ENCODE assay signal across 12 cellular contexts in the genomic region with DNA sequence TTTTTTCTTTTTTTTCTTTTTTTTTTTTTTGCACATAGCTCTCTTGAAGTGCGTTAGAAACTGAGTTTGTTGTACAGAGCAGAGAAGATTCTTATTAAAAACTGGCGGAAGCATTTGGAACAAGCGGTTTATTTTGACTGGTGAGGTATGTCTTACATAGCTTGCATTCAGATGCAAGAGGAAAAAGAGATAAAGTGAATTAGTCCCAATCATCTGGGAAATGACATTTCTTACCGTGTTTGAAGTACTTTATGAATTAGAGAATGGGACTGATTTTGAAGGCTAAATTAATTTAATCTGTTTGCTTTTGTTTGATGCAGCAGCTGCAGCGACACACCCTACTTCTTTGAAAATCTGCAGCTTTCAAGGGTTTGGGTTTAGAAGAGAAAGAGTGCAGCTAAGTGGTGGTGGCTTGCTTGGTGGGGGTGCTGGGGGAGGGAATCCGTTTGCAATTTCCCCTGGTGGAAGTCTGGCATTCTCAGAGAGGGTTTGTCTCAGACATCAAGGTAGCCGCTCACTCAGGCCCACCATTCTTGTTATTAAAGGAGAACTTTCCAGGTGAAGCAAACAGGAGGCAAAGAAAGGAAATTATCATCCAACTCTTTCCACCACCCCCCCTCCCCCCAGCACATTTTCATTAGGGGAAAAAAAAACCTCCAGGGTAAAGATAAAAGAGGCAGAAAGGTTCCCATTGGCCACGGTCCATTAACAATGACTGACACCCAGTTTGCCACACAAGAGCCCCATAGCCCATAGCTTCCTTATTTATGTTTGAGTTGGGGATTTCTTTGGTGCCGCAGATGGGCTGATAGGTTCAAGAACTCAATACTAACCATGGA.
DNase-seq lines count a peak whose midpoint lies in the region; ATAC-seq, FAIRE-seq and TF ChIP-seq lines count a peak whose summit lies in the region.
"Had no signal": no experiment of that assay in that cellular context is flagged by ENCODE, and none has a peak within 500 bp of the region (broad histone marks: within the 10 kb centered on the region; RNA-seq: fewer than 3 reads in every experiment).

No MANE protein-coding gene starts in this region.

- POLR2A ChIA-PET in GM10248 (lab: Yijun Ruan, JAX): no interaction called here
- POLR2A ChIA-PET in activated CD8-positive, alpha-beta T cell treated with anti-CD3 and anti-CD28 coated beads, Interleukin-2, amount 10 ng/mL, durations not matched to agents 7 days and 5 days (lab: Charles Lee): no interaction called here

- peak; percentile 48 for DNase-seq in G401 (ENCODE audit: low spot score)
- DNase-seq in NCI-H748 treated with DMSO at 0.1 percent for 48 hours (lab: John Stamatoyannopoulos, UW): peak; percentile 11
- peak; percentile 83 for DNase-seq in endodermal cell
- no peak for DNase-seq in neural crest cell (ENCODE audit: low read depth, low spot score)
- DNase-seq in GM12892 (ENCODE audit: insufficient read length): no peak
- no peak for DNase-seq in GM10248 (ENCODE audit: extremely low spot score)
- no peak for DNase-seq in activated CD8-positive, alpha-beta T cell treated with anti-CD3 and anti-CD28 coated beads, Interleukin-2, amount 10 ng/mL, durations not matched to agents 7 days and 5 days
- DNase-seq: DMS79, Kasumi-1 had no signal

- H3K4me3 ChIP-seq in endodermal cell (ENCODE audit: low read length): peak overlapping the region; percentile 84

- H3K27ac Mint-ChIP-seq in endodermal cell (peak overlapping the region; percentile 100), neural crest cell (ENCODE audit: unreplicated experiment) (peak overlapping the region; percentile 96)
- no peak overlapping the region for H3K27ac Mint-ChIP-seq in stimulated activated memory B cell treated with anti-CD40 and anti-IgM and Interleukin-4, amounts not matched to agents 10 μg/mL and 1 μg/mL and 100 μg/mL, for 72 hours
- H3K27ac Mint-ChIP-seq in activated CD8-positive, alpha-beta T cell treated with anti-CD3 and anti-CD28 coated beads, Interleukin-2, amount 10 ng/mL, durations not matched to agents 7 days and 5 days: no peak overlapping the region
- H3K27ac Mint-ChIP-seq: natural killer cell treated with Interleukin-12 subunit alpha and Interleukin-12 subunit beta and Interleukin-15 and Interleukin-18, amount 100 ng/mL, for 72 hours had no signal

- peak overlapping the region; percentile 81 for H3K9ac ChIP-seq in endodermal cell (ENCODE audit: extremely low read depth, low read length, poor library complexity, severe bottlenecking)

- H3K36me3 Mint-ChIP-seq in endodermal cell (ENCODE audit: low read depth) (peaks cover 3% of the 10 kb centered on the region), neural crest cell (ENCODE audit: low read depth) (no peaks in the 10 kb centered on the region)
- no peaks in the 10 kb centered on the region for H3K36me3 Mint-ChIP-seq in stimulated activated memory B cell treated with anti-CD40 and anti-IgM and Interleukin-4, amounts not matched to agents 10 μg/mL and 1 μg/mL and 100 μg/mL, for 72 hours
- no peaks in the 10 kb centered on the region for H3K36me3 Mint-ChIP-seq in activated CD8-positive, alpha-beta T cell treated with anti-CD3 and anti-CD28 coated beads, Interleukin-2, amount 10 ng/mL, durations not matched to agents 7 days and 5 days (ENCODE audit: low read depth)
- H3K36me3 Mint-ChIP-seq: natural killer cell treated with Interleukin-12 subunit alpha and Interleukin-12 subunit beta and Interleukin-15 and Interleukin-18, amount 100 ng/mL, for 72 hours had no signal

- CTCF ChIA-PET in GM10248 (lab: Yijun Ruan, JAX): interaction anchor here (1.3 kb wide), 1 partner anchor 14 kb away, joined by 9 read pairs; no protein-coding TSS in a partner anchor
- CTCF ChIA-PET in activated CD8-positive, alpha-beta T cell treated with anti-CD3 and anti-CD28 coated beads, Interleukin-2, amount 10 ng/mL, durations not matched to agents 7 days and 5 days (lab: Charles Lee): no interaction called here

- no peaks in the 10 kb centered on the region for H3K36me3 ChIP-seq in endodermal cell (ENCODE audit: control insufficient read depth, insufficient read depth, low read length)
- H3K36me3 ChIP-seq: upper lobe of right lung had no signal

- peaks cover 14% of the 10 kb centered on the region for H3K4me1 ChIP-seq in endodermal cell (ENCODE audit: control insufficient read depth, insufficient read depth, low read length)

- H3K9me3 ChIP-seq in endodermal cell (ENCODE audit: control insufficient read depth, low read length): no peaks in the 10 kb centered on the region
- H3K9me3 ChIP-seq: upper lobe of right lung had no signal

- no peaks in the 10 kb centered on the region for H3K27me3 Mint-ChIP-seq in endodermal cell (ENCODE audit: insufficient read depth)
- H3K27me3 Mint-ChIP-seq in neural crest cell (ENCODE audit: low read depth): no peaks in the 10 kb centered on the region
- peaks cover 18% of the 10 kb centered on the region for H3K27me3 Mint-ChIP-seq in stimulated activated memory B cell treated with anti-CD40 and anti-IgM and Interleukin-4, amounts not matched to agents 10 μg/mL and 1 μg/mL and 100 μg/mL, for 72 hours
- H3K27me3 Mint-ChIP-seq in activated CD8-positive, alpha-beta T cell treated with anti-CD3 and anti-CD28 coated beads, Interleukin-2, amount 10 ng/mL, durations not matched to agents 7 days and 5 days (ENCODE audit: low read depth): peaks cover 17% of the 10 kb centered on the region

- H3K9me3 Mint-ChIP-seq in endodermal cell (no peaks in the 10 kb centered on the region), neural crest cell (peaks cover 2% of the 10 kb centered on the region)
- H3K9me3 Mint-ChIP-seq in stimulated activated memory B cell treated with anti-CD40 and anti-IgM and Interleukin-4, amounts not matched to agents 10 μg/mL and 1 μg/mL and 100 μg/mL, for 72 hours: no peaks in the 10 kb centered on the region
- H3K9me3 Mint-ChIP-seq in activated CD8-positive, alpha-beta T cell treated with anti-CD3 and anti-CD28 coated beads, Interleukin-2, amount 10 ng/mL, durations not matched to agents 7 days and 5 days (ENCODE audit: insufficient read depth): no peaks in the 10 kb centered on the region
- H3K9me3 Mint-ChIP-seq: natural killer cell treated with Interleukin-12 subunit alpha and Interleukin-12 subunit beta and Interleukin-15 and Interleukin-18, amount 100 ng/mL, for 72 hours had no signal

- H3K27me3 ChIP-seq in endodermal cell (ENCODE audit: control insufficient read depth, insufficient read depth, low read length, poor library complexity, severe bottlenecking): no peaks in the 10 kb centered on the region
- H3K27me3 ChIP-seq: upper lobe of right lung had no signal

- no peak for FAIRE-seq in GM12892 (lab: Jason Lieb, UNC)

- TF ChIP-seq CTCF in endodermal cell (conservative IDR thresholded peaks at IDR 0.05): no peak
- TF ChIP-seq CTCF in neural crest cell (conservative IDR thresholded peaks at IDR 0.05): no peak
- no peak for TF ChIP-seq CTCF in GM10248 (IDR thresholded peaks at IDR 0.05; ENCODE audit: control extremely low read depth, extremely low read depth, low read depth, missing control alignments)

- H3K4me1 Mint-ChIP-seq in endodermal cell (peaks cover 60% of the 10 kb centered on the region), neural crest cell (peaks cover 66% of the 10 kb centered on the region)
- H3K4me1 Mint-ChIP-seq in stimulated activated memory B cell treated with anti-CD40 and anti-IgM and Interleukin-4, amounts not matched to agents 10 μg/mL and 1 μg/mL and 100 μg/mL, for 72 hours: no peaks in the 10 kb centered on the region
- no peaks in the 10 kb centered on the region for H3K4me1 Mint-ChIP-seq in activated CD8-positive, alpha-beta T cell treated with anti-CD3 and anti-CD28 coated beads, Interleukin-2, amount 10 ng/mL, durations not matched to agents 7 days and 5 days (ENCODE audit: low read depth)

- H3K4me3 Mint-ChIP-seq in endodermal cell: peak overlapping the region; percentile 85
- peak overlapping the region; percentile 81 for H3K4me3 Mint-ChIP-seq in neural crest cell
- no peak overlapping the region for H3K4me3 Mint-ChIP-seq in stimulated activated memory B cell treated with anti-CD40 and anti-IgM and Interleukin-4, amounts not matched to agents 10 μg/mL and 1 μg/mL and 100 μg/mL, for 72 hours
- no peak overlapping the region for H3K4me3 Mint-ChIP-seq in activated CD8-positive, alpha-beta T cell treated with anti-CD3 and anti-CD28 coated beads, Interleukin-2, amount 10 ng/mL, durations not matched to agents 7 days and 5 days
- H3K4me3 Mint-ChIP-seq: natural killer cell treated with Interleukin-12 subunit alpha and Interleukin-12 subunit beta and Interleukin-15 and Interleukin-18, amount 100 ng/mL, for 72 hours had no signal

- in situ Hi-C loops in G401 (cut with HindIII; ENCODE audit: low sequenced_read_pairs): no loop called here

- WGBS in endodermal cell (ENCODE audit: insufficient coverage in 1 of 2, insufficient read length in 1 of 2), 2 experiments: 5 to 12% methylated on average over 5 to 9 of the region's 9 CpGs

- TF ChIP-seq POLR2A in GM12892 (IDR thresholded peaks at IDR 0.05; ENCODE audit: low read depth, low read length): no peak

- peak overlapping the region; percentile 96 for H3K27ac ChIP-seq in endodermal cell (ENCODE audit: low read depth, low read length)
- H3K27ac ChIP-seq: upper lobe of right lung had no signal

- no peak for ATAC-seq in stimulated activated memory B cell treated with anti-CD40 and anti-IgM and Interleukin-4, amounts not matched to agents 10 μg/mL and 1 μg/mL and 100 μg/mL, for 72 hours
- ATAC-seq in activated CD8-positive, alpha-beta T cell treated with anti-CD3 and anti-CD28 coated beads, Interleukin-2, amount 10 ng/mL, durations not matched to agents 7 days and 5 days: no peak
- ATAC-seq: natural killer cell treated with Interleukin-12 subunit alpha and Interleukin-12 subunit beta and Interleukin-15 and Interleukin-18, amount 100 ng/mL, for 72 hours had no signal

Comparison
In these comparisons a context has a peak if more than half of its experiments do, and no peak if none do; other contexts are left out.
1. DNase-seq: peak in G401 (single experiment), NCI-H748 treated with DMSO at 0.1 percent for 48 hours (single experiment) and endodermal cell (single experiment); none in neural crest cell (single experiment), GM12892 (single experiment), GM10248 (single experiment) and activated CD8-positive, alpha-beta T cell treated with anti-CD3 and anti-CD28 coated beads, Interleukin-2, amount 10 ng/mL, durations not matched to agents 7 days and 5 days (single experiment).
2. H3K27ac Mint-ChIP-seq: peak in endodermal cell (single experiment) and neural crest cell (single experiment); none in stimulated activated memory B cell treated with anti-CD40 and anti-IgM and Interleukin-4, amounts not matched to agents 10 μg/mL and 1 μg/mL and 100 μg/mL, for 72 hours (single experiment) and activated CD8-positive, alpha-beta T cell treated with anti-CD3 and anti-CD28 coated beads, Interleukin-2, amount 10 ng/mL, durations not matched to agents 7 days and 5 days (single experiment).
3. H3K4me3 Mint-ChIP-seq: peak in endodermal cell (single experiment) and neural crest cell (single experiment); none in stimulated activated memory B cell treated with anti-CD40 and anti-IgM and Interleukin-4, amounts not matched to agents 10 μg/mL and 1 μg/mL and 100 μg/mL, for 72 hours (single experiment) and activated CD8-positive, alpha-beta T cell treated with anti-CD3 and anti-CD28 coated beads, Interleukin-2, amount 10 ng/mL, durations not matched to agents 7 days and 5 days (single experiment).